Comparison of ENCODE assay signal across 8 cellular contexts in the genomic region with DNA sequence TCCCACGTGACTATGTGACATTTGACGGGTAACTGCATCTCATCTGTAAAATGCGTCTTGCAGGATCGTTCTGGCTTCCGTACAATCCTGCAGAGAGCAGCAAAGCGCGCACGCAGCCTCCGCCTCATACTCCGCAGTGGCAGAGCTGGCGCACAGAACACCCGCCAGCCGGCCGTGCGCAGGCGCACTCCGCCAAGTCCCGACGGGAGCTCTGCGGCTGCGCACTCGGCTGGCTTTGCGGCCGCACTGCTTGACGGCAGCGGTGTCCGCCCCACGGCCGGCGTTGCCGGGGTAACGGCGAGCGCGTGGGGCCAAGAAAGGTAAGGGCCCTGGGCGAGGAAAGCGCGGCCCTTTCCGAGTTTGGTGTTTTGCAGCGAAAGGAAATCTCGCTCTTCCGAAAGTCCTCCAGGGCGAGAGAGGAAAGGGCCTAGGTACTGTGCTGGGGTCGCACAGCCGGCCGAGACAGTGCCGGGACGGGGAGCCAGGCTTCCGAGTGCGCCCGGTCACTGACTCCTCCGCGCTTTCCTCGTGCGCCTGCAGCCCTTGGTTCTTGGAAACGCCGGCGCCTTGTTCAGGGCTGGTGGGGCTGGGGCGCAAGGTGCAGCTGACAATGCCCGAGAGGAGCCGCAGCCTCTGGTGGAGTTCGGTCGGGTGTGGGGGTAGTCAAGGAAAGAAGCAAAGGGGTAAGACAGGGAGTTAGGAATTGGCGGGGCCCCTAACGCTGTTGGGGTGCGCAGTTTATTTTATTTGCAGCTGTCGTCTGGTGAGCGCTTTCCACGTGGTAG. TPM values are rescaled to one million over a fixed set of nuclear protein-coding genes. Genes with fewer than 3 reads are reported as not detected.
DNase-seq lines count a peak whose midpoint lies in the region; FAIRE-seq and TF ChIP-seq lines count a peak whose summit lies in the region.

A gene (plus strand): TSS at position 283 of the 785 bp plus-strand sequence. CDS start 5,321 bp downstream, outside the sequence.

- peak within 1 kb of the TSS; percentile 83 for H3K23ac ChIP-seq in neuronal stem cell (ENCODE audit: low read depth, low read length, poor library complexity)

- H2AFZ ChIP-seq in neuronal stem cell (ENCODE audit: low read length): peak within 1 kb of the TSS; percentile 81

- H3K27me3 ChIP-seq in GM06990 (replicated peaks; ENCODE audit: control insufficient read depth, insufficient read depth, low read length) (no peaks in the 10 kb centered on the region), SJSA1 (replicated peaks) (no peaks in the 10 kb centered on the region), neuronal stem cell (ENCODE audit: control insufficient read depth in 3 of 3, insufficient read depth in 3 of 3, low read depth in 1 of 3, low read length in 3 of 3) (peaks cover 0 to 17% (median 2%) of the 10 kb centered on the region in 3 experiments), subcutaneous abdominal adipose tissue (ENCODE audit: control insufficient read depth in 5 of 5, insufficient read depth in 4 of 5, low read length in 5 of 5) (no peaks in the 10 kb centered on the region)

- H2AK5ac ChIP-seq in neuronal stem cell (ENCODE audit: low read depth, low read length): no peak within 1 kb of the TSS

- peak within 1 kb of the TSS; percentile 74 for H3K4me2 ChIP-seq in neuronal stem cell (ENCODE audit: insufficient read depth, low read length, poor library complexity, severe bottlenecking)

- peak within 1 kb of the TSS; percentile 56 for H3K14ac ChIP-seq in neuronal stem cell (ENCODE audit: low read length)

- FAIRE-seq in frontal cortex (lab: Jason Lieb, UNC): no peak

- no peaks in the 10 kb centered on the region for H3K9me3 ChIP-seq in SJSA1 (replicated peaks)
- H3K9me3 ChIP-seq in neuronal stem cell (replicated peaks in 1 of 2; ENCODE audit: control insufficient read depth in 2 of 2, insufficient read depth in 1 of 2, low read depth in 1 of 2, low read length in 2 of 2): no peaks in the 10 kb centered on the region
- H3K9me3 ChIP-seq in subcutaneous abdominal adipose tissue (ENCODE audit: control insufficient read depth in 5 of 5, low read length in 5 of 5): no peaks in the 10 kb centered on the region

- no peak within 1 kb of the TSS for H3K4ac ChIP-seq in neuronal stem cell (ENCODE audit: low read length)

- H4K91ac ChIP-seq in neuronal stem cell (ENCODE audit: low read depth, low read length, poor library complexity): no peak within 1 kb of the TSS

- H3K4me1 ChIP-seq in SJSA1 (replicated peaks) (peaks cover 8% of the 10 kb centered on the region), neuronal stem cell (ENCODE audit: control insufficient read depth in 2 of 2, insufficient read depth in 1 of 2, low read depth in 1 of 2, low read length in 2 of 2) (peaks cover 5 to 10% of the 10 kb centered on the region in 2 donors), subcutaneous abdominal adipose tissue (ENCODE audit: control insufficient read depth in 5 of 5, insufficient read depth in 5 of 5, low read length in 5 of 5) (peaks cover 12 to 35% (median 33%) of the 10 kb centered on the region in 5 donors)

- no peak within 1 kb of the TSS for H2BK15ac ChIP-seq in neuronal stem cell (ENCODE audit: low read length)

- H3K4me3 ChIP-seq in GM06990 (replicated peaks; ENCODE audit: low read depth, low read length): peak within 1 kb of the TSS; percentile 82
- peak within 1 kb of the TSS; percentile 94 for H3K4me3 ChIP-seq in HFF-Myc (replicated peaks; ENCODE audit: low read depth, low read length)
- H3K4me3 ChIP-seq in SJSA1: peak within 1 kb of the TSS; percentile 57
- H3K4me3 ChIP-seq in neuronal stem cell (ENCODE audit: low read length in 2 of 2): peak within 1 kb of the TSS; percentile 81 to 93
- peak within 1 kb of the TSS; percentile 82 to 93 (median 89) for H3K4me3 ChIP-seq in subcutaneous abdominal adipose tissue (ENCODE audit: low read depth in 1 of 5, low read length in 5 of 5)

- H3K18ac ChIP-seq in neuronal stem cell (ENCODE audit: low read length): peak within 1 kb of the TSS; percentile 97

- H3K9ac ChIP-seq in neuronal stem cell (ENCODE audit: low read depth, low read length, poor library complexity) (peak within 1 kb of the TSS; percentile 89), subcutaneous abdominal adipose tissue (ENCODE audit: low read length in 5 of 5) (peak within 1 kb of the TSS; percentile 28 to 84 (median 84))

- TF ChIP-seq CTCF in GM06990 (IDR thresholded peaks at IDR 0.05; ENCODE audit: insufficient read depth, low read length, poor library complexity, severe bottlenecking) (peak; percentile 20), HFF-Myc (IDR thresholded peaks at IDR 0.05; ENCODE audit: low read depth, low read length, missing control alignments) (no peak)

- no peak within 1 kb of the TSS for H3K27ac ChIP-seq in SJSA1
- peak within 1 kb of the TSS; percentile 45 for H3K27ac ChIP-seq in neuronal stem cell (replicated peaks; ENCODE audit: low read length)
- peak within 1 kb of the TSS; percentile 82 for H3K27ac ChIP-seq in subcutaneous abdominal adipose tissue (ENCODE audit: low read depth, low read length)

- H2BK5ac ChIP-seq in neuronal stem cell (ENCODE audit: low read length): peak within 1 kb of the TSS; percentile 32

- WGBS in neuronal stem cell (ENCODE audit: extremely low coverage in 2 of 2, insufficient read length in 2 of 2, insufficient replicate concordance in 1 of 2), 2 donors: no CpG with 5 or more reads among the region's 69 CpGs

- peak; percentile 98 for DNase-seq in GM06990 (ENCODE audit: extremely low read depth, insufficient read length)
- peak; percentile 85 for DNase-seq in HFF-Myc (ENCODE audit: extremely low read depth, low read depth)
- DNase-seq in MV-4-11 (lab: John Stamatoyannopoulos, UW): peak; percentile 95
- DNase-seq in SJSA1 (ENCODE audit: low read depth in 1 of 2, low spot score in 2 of 2): peak; percentile 90 to 95
- DNase-seq in activated naive CD4-positive, alpha-beta T cell (lab: John Stamatoyannopoulos, UW): peak; percentile 81 to 96 (median 92)
- DNase-seq in frontal cortex (ENCODE audit: low spot score in 2 of 2): peak; percentile 88 to 92
- peak; percentile 95 for DNase-seq in neuronal stem cell (ENCODE audit: low spot score)

- no peaks in the 10 kb centered on the region for H3K79me1 ChIP-seq in neuronal stem cell (ENCODE audit: low read depth, low read length)

- no peak within 1 kb of the TSS for H2BK120ac ChIP-seq in neuronal stem cell (ENCODE audit: low read depth, low read length)

- no peak within 1 kb of the TSS for H2BK12ac ChIP-seq in neuronal stem cell (ENCODE audit: low read length)

- H3K36me3 ChIP-seq in GM06990 (ENCODE audit: control insufficient read depth, insufficient read depth, low read length) (peaks cover 3% of the 10 kb centered on the region; the same call in 1 of the 2 replicates), SJSA1 (no peaks in the 10 kb centered on the region), neuronal stem cell (replicated peaks in 1 of 2; ENCODE audit: control insufficient read depth in 2 of 2, insufficient read depth in 2 of 2, low read length in 2 of 2) (peaks cover 0 to 31% of the 10 kb centered on the region in 2 donors), subcutaneous abdominal adipose tissue (ENCODE audit: control insufficient read depth in 5 of 5, insufficient read depth in 5 of 5, low read length in 5 of 5) (peaks cover 0 to 4% (median 3%) of the 10 kb centered on the region in 5 donors)

- H4K8ac ChIP-seq in neuronal stem cell (ENCODE audit: low read depth, low read length): no peak within 1 kb of the TSS

RNA-seq across cellular contexts. Expression of the gene that starts here (rescaled TPM):
- 5.4 and 7.6 TPM in 2 replicates for total RNA-seq in SJSA1 (2014; rRNA removed; shearing (Covaris generic))
- total RNA-seq in frontal cortex: 39.5 TPM
- 13.0 TPM for polyA plus RNA-seq in neuronal stem cell (2013, experiment 1 of 2)
- 13.7 TPM for polyA plus RNA-seq in neuronal stem cell (2013, experiment 2 of 2)
